ENCODE assay signal across 23 cellular contexts in the genomic region with DNA sequence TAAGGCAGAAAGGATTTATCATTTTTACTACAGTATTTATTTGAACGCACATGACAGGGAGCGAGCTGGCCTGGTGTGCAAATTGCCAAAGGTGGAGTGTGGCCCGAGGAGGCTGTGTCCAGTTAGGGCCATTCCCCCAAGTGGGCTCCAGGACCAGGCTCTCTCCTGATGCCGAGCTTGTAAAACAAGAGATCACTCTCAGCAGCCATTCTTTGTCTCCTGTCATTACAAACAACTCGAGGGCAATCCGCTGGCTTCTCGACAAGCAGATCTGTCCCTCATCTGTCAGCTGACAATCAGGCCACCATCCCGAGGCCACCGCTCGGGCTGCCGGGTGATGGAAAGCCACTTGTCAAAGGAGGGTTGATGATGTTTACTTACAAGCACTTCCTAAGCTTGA.
"Had no signal": no experiment of that assay in that cellular context is flagged by ENCODE, and none has a peak within 500 bp of the region (broad histone marks: within the 10 kb centered on the region; RNA-seq: fewer than 3 reads in every experiment).

No MANE protein-coding gene starts in this region.

- H3K4me3 ChIP-seq: breast epithelium, coronary artery, heart left ventricle, neural progenitor cell, pancreas, right lobe of liver, skin epidermis, stomach had no signal

- ATAC-seq: activated T-cell treated with anti-CD3 and anti-CD28 coated beads, Interleukin-2, amount 50 U/mL, for 72 hours; heart left ventricle; left cardiac atrium; naive thymus-derived CD4-positive, alpha-beta T cell; pancreas; right lobe of liver; stimulated activated effector memory CD8-positive, alpha-beta T cell treated with anti-CD3 and anti-CD28 coated beads, Interleukin-12 subunit alpha, Interleukin-12 subunit beta, amount 100 ng/mL, for 72 hours had no signal

- H3K36me3 ChIP-seq: breast epithelium, heart left ventricle, neural progenitor cell, pancreas, right lobe of liver, stomach, WERI-Rb-1 had no signal

- H3K4me2 ChIP-seq: neural progenitor cell had no signal

- H3K9me3 ChIP-seq: breast epithelium, heart left ventricle, pancreas, right lobe of liver, stomach had no signal

- H3K27ac ChIP-seq: coronary artery, epithelial cell of prostate, heart left ventricle, neural progenitor cell, pancreas, right lobe of liver, stomach, WERI-Rb-1 had no signal

- H2AFZ ChIP-seq: neural progenitor cell had no signal

- H3K4me1 ChIP-seq: breast epithelium, heart left ventricle, neural progenitor cell, pancreas, right lobe of liver, stomach had no signal

- H3K9ac ChIP-seq: neural progenitor cell had no signal

- H3K27me3 ChIP-seq: neural progenitor cell, right lobe of liver had no signal

- DNase-seq: activated CD4-positive, CD25-positive, alpha-beta regulatory T cell treated with anti-CD3 and anti-CD28 coated beads, Interleukin-2, amount 50 U/mL, for 72 hours; activated effector memory CD4-positive, alpha-beta T cell treated with Interleukin-2 at 50 U/mL for 16 hours; activated naive CD4-positive, alpha-beta T cell treated with anti-CD3 and anti-CD28 coated beads for 36 hours; activated naive CD8-positive, alpha-beta T cell treated with anti-CD3 and anti-CD28 coated beads, Interleukin-2, amount 10 ng/mL, durations not matched to agents 7 days and 5 days; activated T-cell treated with anti-CD3 and anti-CD28 coated beads, Interleukin-2, amount 50 U/mL, for 72 hours; amniotic stem cell; endodermal cell; heart left ventricle; left cardiac atrium; naive thymus-derived CD4-positive, alpha-beta T cell; pancreas; right lobe of liver; stimulated activated CD4-positive, alpha-beta T cell treated with anti-CD3 and anti-CD28 coated beads, Interleukin-2, amount 100 ng/mL, for 24 hours; stomach; T-helper 1 cell; trophoblast cell; WERI-Rb-1 had no signal
